28 cellular contexts compared by ENCODE assay signal in the genomic region with DNA sequence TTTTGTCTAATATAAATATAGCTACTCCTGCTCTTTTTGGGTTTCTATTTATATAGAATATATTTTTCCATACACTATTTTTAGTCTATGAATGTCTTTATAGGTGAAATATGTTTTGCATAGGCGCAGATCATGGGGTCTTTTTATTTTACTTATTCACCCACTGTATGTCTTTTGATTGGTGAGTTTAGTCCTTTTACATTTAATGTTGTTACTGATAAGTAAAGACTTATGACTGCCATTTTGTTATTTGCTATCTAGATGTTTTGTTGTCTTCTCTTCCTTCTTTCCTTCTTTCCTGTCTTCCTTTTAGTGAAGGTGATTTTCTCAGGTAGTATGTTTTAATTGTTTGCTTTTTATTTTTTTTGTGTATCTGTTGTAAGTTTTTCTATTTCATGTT.
"Had no signal": no experiment of that assay in that cellular context is flagged by ENCODE, and none has a peak within 500 bp of the region (broad histone marks: within the 10 kb centered on the region; RNA-seq: fewer than 3 reads in every experiment).

No MANE protein-coding gene starts in this region.

- H3K36me3 ChIP-seq: colonic mucosa, esophagus muscularis mucosa, esophagus squamous epithelium, gastrocnemius medialis, gastroesophageal sphincter, heart left ventricle, heart right ventricle had no signal

- H3K4me2 ChIP-seq: hepatocyte had no signal

- H3K27me3 ChIP-seq: colonic mucosa, dorsolateral prefrontal cortex, esophagus muscularis mucosa, esophagus squamous epithelium, foreskin keratinocyte, gastrocnemius medialis, gastroesophageal sphincter, heart left ventricle, heart right ventricle, hepatocyte had no signal

- FAIRE-seq: endometrium, endothelial cell of umbilical vein, frontal cortex had no signal

- H3K79me2 ChIP-seq: hepatocyte had no signal

- H2AFZ ChIP-seq: hepatocyte had no signal

- ATAC-seq: effector memory CD8-positive, alpha-beta T cell; esophagus mucosa; foreskin keratinocyte; gastrocnemius medialis; gastroesophageal sphincter; heart left ventricle; heart right ventricle had no signal

- DNase-seq: colonic mucosa; cortex of kidney; dermis blood vessel endothelial cell; dorsolateral prefrontal cortex; effector CD4-positive, alpha-beta T cell; effector CD8-positive, alpha-beta T cell; effector memory CD4-positive, alpha-beta T cell; effector memory CD8-positive, alpha-beta T cell; endodermal cell; erythroblast; esophagus squamous epithelium; foreskin fibroblast; foreskin keratinocyte; foreskin melanocyte; gastrocnemius medialis; glutamatergic neuron; head of caudate nucleus; heart left ventricle; heart right ventricle had no signal

- H3K4me1 ChIP-seq: colonic mucosa, esophagus muscularis mucosa, esophagus squamous epithelium, foreskin keratinocyte, gastrocnemius medialis, gastroesophageal sphincter, heart left ventricle, heart right ventricle had no signal

- H3K27ac ChIP-seq: colonic mucosa, coronary artery, dorsolateral prefrontal cortex, epithelial cell of prostate, esophagus muscularis mucosa, esophagus squamous epithelium, foreskin keratinocyte, gastrocnemius medialis, gastroesophageal sphincter, heart left ventricle, heart right ventricle, hepatocyte had no signal

- H3K4me3 ChIP-seq: colonic mucosa, coronary artery, dorsolateral prefrontal cortex, esophagus muscularis mucosa, esophagus squamous epithelium, gastrocnemius medialis, gastroesophageal sphincter, heart left ventricle, heart right ventricle, hepatocyte had no signal

- H3K9me3 ChIP-seq: colonic mucosa, esophagus muscularis mucosa, gastrocnemius medialis, gastroesophageal sphincter had no signal
